ENCODE assay signal across 23 cellular contexts in genomic region chr1:160171978-160172377, GRCh38. TPM values are rescaled to one million over a fixed set of nuclear protein-coding genes. Genes with fewer than 3 reads are reported as not detected.
"Had no signal": no experiment of that assay in that cellular context is flagged by ENCODE, and none has a peak within 500 bp of the region (broad histone marks: within the 10 kb centered on the region; RNA-seq: fewer than 3 reads in every experiment).

No MANE protein-coding gene starts in this region.

- H3K4me3 ChIP-seq: adrenal gland, lower lobe of right lung, tibial nerve, uterus had no signal

- ATAC-seq: activated CD4-positive, CD25-positive, alpha-beta regulatory T cell treated with anti-CD3 and anti-CD28 coated beads, Interleukin-2, amount 50 U/mL, for 24 hours; activated naive CD4-positive, alpha-beta T cell treated with anti-CD3 and anti-CD28 coated beads, Interleukin-2, amount 50 U/mL, for 72 hours; left colon; lower lobe of right lung; natural killer cell treated with Interleukin-12 subunit alpha and Interleukin-12 subunit beta and Interleukin-15 and Interleukin-18, amount 100 ng/mL, for 72 hours had no signal

- H3K9me3 Mint-ChIP-seq: activated naive CD4-positive, alpha-beta T cell treated with anti-CD3 and anti-CD28 coated beads, Interleukin-2, amount 50 U/mL, for 72 hours; dendritic cell treated with granulocyte-macrophage colony-stimulating factor and Interleukin-4, amounts not matched to agents 40 ng/mL and 50 ng/mL, for 4 days; natural killer cell treated with Interleukin-12 subunit alpha and Interleukin-12 subunit beta and Interleukin-15 and Interleukin-18, amount 100 ng/mL, for 72 hours; T-helper 1 cell treated with Interleukin-12 subunit alpha and Interleukin-12 subunit beta and Interleukin-4 antibody, amounts not matched to agents 30 μg/mL and 1 μg/mL, for 36 hours had no signal

- H3K27me3 ChIP-seq: tibial nerve, uterus had no signal

- H3K4me1 ChIP-seq: adrenal gland, lower lobe of right lung, uterus had no signal

- H3K27ac ChIP-seq: adrenal gland, epithelial cell of prostate, lower lobe of right lung, tibial nerve, uterus had no signal

- H3K9me3 ChIP-seq: adrenal gland, lower lobe of right lung, tibial nerve, uterus had no signal

- H3K36me3 ChIP-seq: adrenal gland, lower lobe of right lung, tibial nerve, uterus had no signal

- H3K4me3 Mint-ChIP-seq: dendritic cell treated with granulocyte-macrophage colony-stimulating factor and Interleukin-4, amounts not matched to agents 40 ng/mL and 50 ng/mL, for 4 days; natural killer cell treated with Interleukin-12 subunit alpha and Interleukin-12 subunit beta and Interleukin-15 and Interleukin-18, amount 100 ng/mL, for 72 hours; T-helper 1 cell treated with Interleukin-12 subunit alpha and Interleukin-12 subunit beta and Interleukin-4 antibody, amounts not matched to agents 30 μg/mL and 1 μg/mL, for 36 hours had no signal

- H3K27ac Mint-ChIP-seq: activated naive CD4-positive, alpha-beta T cell treated with anti-CD3 and anti-CD28 coated beads, Interleukin-2, amount 50 U/mL, for 72 hours; dendritic cell treated with granulocyte-macrophage colony-stimulating factor and Interleukin-4, amounts not matched to agents 40 ng/mL and 50 ng/mL, for 4 days; natural killer cell treated with Interleukin-12 subunit alpha and Interleukin-12 subunit beta and Interleukin-15 and Interleukin-18, amount 100 ng/mL, for 72 hours; T-helper 1 cell treated with Interleukin-12 subunit alpha and Interleukin-12 subunit beta and Interleukin-4 antibody, amounts not matched to agents 30 μg/mL and 1 μg/mL, for 36 hours had no signal

- DNase-seq: activated gamma-delta T cell treated with Interleukin-2 at 50 U/mL for 16 hours; adrenal gland; effector CD8-positive, alpha-beta T cell; foreskin melanocyte; left colon; lower lobe of right lung; occipital lobe; posterior cingulate gyrus; stimulated activated CD4-positive, alpha-beta T cell treated with anti-CD3 and anti-CD28 coated beads, Interleukin-2, amount 100 ng/mL, for 24 hours; stimulated activated naive CD4-positive, alpha-beta T cell treated with Interleukin-2 at 50 U/mL for 16 hours; uterus had no signal

- H3K36me3 Mint-ChIP-seq: activated naive CD4-positive, alpha-beta T cell treated with anti-CD3 and anti-CD28 coated beads, Interleukin-2, amount 50 U/mL, for 72 hours; natural killer cell treated with Interleukin-12 subunit alpha and Interleukin-12 subunit beta and Interleukin-15 and Interleukin-18, amount 100 ng/mL, for 72 hours had no signal

RNA-seq across cellular contexts. Expression of gene CASQ1, which starts 18.4 kb away (rescaled TPM):
- total RNA-seq: activated CD8-positive, alpha-beta memory T cell treated with anti-CD3 and anti-CD28 coated beads for 36 hours; activated naive CD4-positive, alpha-beta T cell treated with anti-CD3 and anti-CD28 coated beads, Interleukin-2, amount 50 U/mL, for 72 hours; natural killer cell treated with Interleukin-12 subunit alpha and Interleukin-12 subunit beta and Interleukin-15 and Interleukin-18, amount 100 ng/mL, for 72 hours; renal cortical epithelial cell had no signal

RNA-seq across cellular contexts. Expression of gene ATP1A4, which starts 20.6 kb away (rescaled TPM):
- total RNA-seq: activated CD8-positive, alpha-beta memory T cell treated with anti-CD3 and anti-CD28 coated beads for 36 hours; activated naive CD4-positive, alpha-beta T cell treated with anti-CD3 and anti-CD28 coated beads, Interleukin-2, amount 50 U/mL, for 72 hours; astrocyte; chondrocyte; fibroblast of lung; left colon; natural killer cell treated with Interleukin-12 subunit alpha and Interleukin-12 subunit beta and Interleukin-15 and Interleukin-18, amount 100 ng/mL, for 72 hours; renal cortical epithelial cell had no signal

RNA-seq across cellular contexts. Expression of gene ATP1A2, which starts 56.4 kb away (rescaled TPM):
- total RNA-seq: activated CD8-positive, alpha-beta memory T cell treated with anti-CD3 and anti-CD28 coated beads for 36 hours; activated naive CD4-positive, alpha-beta T cell treated with anti-CD3 and anti-CD28 coated beads, Interleukin-2, amount 50 U/mL, for 72 hours; natural killer cell treated with Interleukin-12 subunit alpha and Interleukin-12 subunit beta and Interleukin-15 and Interleukin-18, amount 100 ng/mL, for 72 hours had no signal
